Comparison of ENCODE assay signal across 12 cellular contexts in the genomic region with DNA sequence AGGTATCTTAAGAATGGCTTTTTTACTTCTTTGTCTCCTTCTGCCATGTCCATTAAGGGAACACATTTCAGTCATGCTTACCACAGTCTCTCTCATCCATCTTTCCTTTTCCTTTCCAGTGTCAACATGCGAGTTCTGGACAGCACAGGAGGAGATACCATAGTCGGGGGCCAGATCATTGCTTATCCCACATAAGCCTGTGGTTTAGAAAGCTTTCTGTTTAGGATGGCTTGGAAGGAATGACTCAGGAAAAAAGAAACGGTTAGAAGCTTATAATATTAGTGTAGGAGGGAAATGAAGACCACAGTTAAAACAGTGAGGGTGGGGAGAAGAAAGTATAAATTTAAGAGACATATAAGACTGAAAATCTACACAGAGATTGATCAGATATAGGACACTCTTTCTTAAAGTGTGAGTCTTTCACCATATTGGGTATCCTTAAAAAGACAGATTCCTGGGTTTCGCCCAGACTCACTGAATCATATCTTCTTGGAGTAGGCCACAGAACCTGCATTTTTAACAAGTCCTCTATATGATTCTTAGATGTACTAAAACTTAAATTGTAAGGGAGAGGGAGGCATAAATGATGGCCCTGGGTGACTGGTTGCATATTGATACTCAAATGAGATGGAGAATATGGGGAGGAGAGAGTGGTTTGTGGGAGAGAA. TPM values are rescaled to one million over a fixed set of nuclear protein-coding genes. Genes with fewer than 3 reads are reported as not detected.
DNase-seq lines count a peak whose midpoint lies in the region; ATAC-seq and TF ChIP-seq lines count a peak whose summit lies in the region.
"Had no signal": no experiment of that assay in that cellular context is flagged by ENCODE, and none has a peak within 500 bp of the region (broad histone marks: within the 10 kb centered on the region; RNA-seq: fewer than 3 reads in every experiment).

No MANE protein-coding gene starts in this region.

- intact Hi-C loops in heart left ventricle (cut with DNase I) = no loop called here
- intact Hi-C loops in heart right ventricle (cut with DNase I) = no loop called here

- H3K4me1 Mint-ChIP-seq in activated T-helper 17 cell treated with anti-CD3 and anti-CD28 coated beads, Interleukin-2, amount 50 U/mL, for 72 hours = no peaks in the 10 kb centered on the region

- H3K27ac Mint-ChIP-seq in activated T-helper 17 cell treated with anti-CD3 and anti-CD28 coated beads, Interleukin-2, amount 50 U/mL, for 72 hours = peak overlapping the region; percentile 0

- H3K9me3 ChIP-seq in heart left ventricle = no peaks in the 10 kb centered on the region
- no peaks in the 10 kb centered on the region for H3K9me3 ChIP-seq in heart right ventricle
- H3K9me3 ChIP-seq: A549, HAP-1 had no signal

- H3K4me1 ChIP-seq in heart left ventricle (peaks cover 0 to 76% (median 33%) of the 10 kb centered on the region in 12 donors), heart right ventricle (peaks cover 6 to 72% (median 34%) of the 10 kb centered on the region in 9 donors), urinary bladder (ENCODE audit: insufficient read depth) (no peaks in the 10 kb centered on the region)

- ATAC-seq in heart left ventricle (no peak), heart right ventricle (no peak)
- peak; percentile 18 for ATAC-seq in activated T-helper 17 cell treated with anti-CD3 and anti-CD28 coated beads, Interleukin-2, amount 50 U/mL, for 72 hours (replicated peaks)
- ATAC-seq: A549 had no signal

- H3K4me3 Mint-ChIP-seq in activated T-helper 17 cell treated with anti-CD3 and anti-CD28 coated beads, Interleukin-2, amount 50 U/mL, for 72 hours = no peak overlapping the region

- H3K27me3 ChIP-seq in heart left ventricle (no peaks in the 10 kb centered on the region), heart right ventricle (no peaks in the 10 kb centered on the region)

- TF ChIP-seq POLR2A in heart left ventricle (IDR thresholded peaks at IDR 0.05) = no peak

- TF ChIP-seq CTCF in heart left ventricle (IDR thresholded peaks at IDR 0.05) (no peak), heart right ventricle (IDR thresholded peaks at IDR 0.05) (no peak), GM13976 (IDR thresholded peaks at IDR 0.05; ENCODE audit: borderline replicate concordance, control extremely low read depth, extremely low read depth, insufficient read depth, missing control alignments) (no peak)

- H3K9me3 Mint-ChIP-seq in activated T-helper 17 cell treated with anti-CD3 and anti-CD28 coated beads, Interleukin-2, amount 50 U/mL, for 72 hours = no peaks in the 10 kb centered on the region

- peaks cover 6% of the 10 kb centered on the region for H3K36me3 Mint-ChIP-seq in activated T-helper 17 cell treated with anti-CD3 and anti-CD28 coated beads, Interleukin-2, amount 50 U/mL, for 72 hours (ENCODE audit: low read depth)

- H3K27me3 Mint-ChIP-seq in activated T-helper 17 cell treated with anti-CD3 and anti-CD28 coated beads, Interleukin-2, amount 50 U/mL, for 72 hours = no peaks in the 10 kb centered on the region

- DNase-seq in heart left ventricle (no peak), heart right ventricle (no peak), iris pigment epithelial cell (ENCODE audit: low read depth) (peak; percentile 88), NCI-H2171 (lab: John Stamatoyannopoulos, UW) (no peak), GM13976 (ENCODE audit: low spot score) (no peak), NOMO-1 treated with dmso at 0.1 percent for 144 hours (lab: John Stamatoyannopoulos, UW; ENCODE audit: unreplicated experiment) (no peak)
- DNase-seq: DMS 273 treated with DMSO at 0.1 percent for 48 hours, NCI-H524 treated with DMSO at 0.1 percent for 48 hours had no signal

- peak overlapping the region in 7 of 12 donors; percentile 3 to 76 (median 50) for H3K27ac ChIP-seq in heart left ventricle
- peak overlapping the region in 5 of 10 donors; percentile 9 to 71 (median 51) for H3K27ac ChIP-seq in heart right ventricle
- peak overlapping the region; percentile 10 for H3K27ac ChIP-seq in urinary bladder (ENCODE audit: low read depth)
- H3K27ac ChIP-seq: A549 had no signal

- in situ Hi-C loops in GM13976 (cut with MboI; ENCODE audit: low sequenced_read_pairs, unreplicated experiment) = no loop called here

- H3K36me3 ChIP-seq in heart left ventricle (no peaks in the 10 kb centered on the region), heart right ventricle (peaks cover 0 to 6% (median 0%) of the 10 kb centered on the region in 9 donors), urinary bladder (ENCODE audit: insufficient read depth) (peaks cover 2% of the 10 kb centered on the region)
- H3K36me3 ChIP-seq: HAP-1 had no signal

- WGBS in heart left ventricle, 4 donors = 72 to 77% (median 73%) methylated on average over 4 of the region's 4 CpGs
- WGBS in heart right ventricle, 2 donors = 68 to 75% methylated on average over 4 of the region's 4 CpGs
- 54% methylated on average over 4 of the region's 4 CpGs for WGBS in urinary bladder

- no peak overlapping the region for H3K4me3 ChIP-seq in heart left ventricle
- no peak overlapping the region for H3K4me3 ChIP-seq in heart right ventricle
- H3K4me3 ChIP-seq in urinary bladder (ENCODE audit: low read depth, low read length) = no peak overlapping the region
- H3K4me3 ChIP-seq: A549, HAP-1 had no signal

RNA-seq across cellular contexts. Expression of gene DSE, which starts 36.1 kb away (rescaled TPM):
- total RNA-seq in heart left ventricle = 10 to 100 TPM in 8 of 9 donors, 1 to 10 TPM in 1; 9.7 to 37.3 (median 11.1) TPM
- polyA plus RNA-seq in heart left ventricle = 1 to 10 TPM; 3.2 to 6.3 TPM
- 10 to 100 TPM in 8 of 10 donors, 1 to 10 TPM in 2; 8.8 to 25.4 (median 12.7) TPM for total RNA-seq in heart right ventricle
- polyA plus RNA-seq in heart right ventricle = 1 to 10 TPM; 3.8 to 5.1 TPM
- 10 to 100 TPM; 26.0 to 28.9 TPM for total RNA-seq in activated T-helper 17 cell treated with anti-CD3 and anti-CD28 coated beads, Interleukin-2, amount 50 U/mL, for 72 hours
- total RNA-seq in urinary bladder = 76.5 TPM
- polyA plus RNA-seq in urinary bladder = 18.4 TPM

RNA-seq across cellular contexts. Expression of gene CALHM6, which starts 54.4 kb away (rescaled TPM):
- total RNA-seq in heart left ventricle = 10 to 100 TPM in 1 of 9 donors, 1 to 10 TPM in 2, under 1 TPM in 5, not detected in 1; 0.37 to 52.4 (median 0.67) TPM
- polyA plus RNA-seq in heart left ventricle = 1 to 10 TPM; 1.3 to 1.8 TPM
- 10 to 100 TPM in 1 of 10 donors, 1 to 10 TPM in 4, under 1 TPM in 3, not detected in 2; 0.45 to 40.8 (median 1.5) TPM for total RNA-seq in heart right ventricle
- polyA plus RNA-seq in heart right ventricle = 1 to 10 TPM; 1.5 to 2.6 TPM
- total RNA-seq in activated T-helper 17 cell treated with anti-CD3 and anti-CD28 coated beads, Interleukin-2, amount 50 U/mL, for 72 hours = 10 to 100 TPM in 1 of 2 donors, 1 to 10 TPM in 1; 7.5 to 18.9 TPM
- total RNA-seq in urinary bladder = 9.5 TPM
- 7.1 TPM for polyA plus RNA-seq in urinary bladder
